Comparison of ENCODE assay signal across 1 cellular context in genomic region chr1:21761052-21761451, GRCh38.
TF ChIP-seq lines count a peak whose summit lies in the region.

No MANE protein-coding gene starts in this region.

TF ChIP-seq in K562, 482 proteins besides CTCF, POLR2A, EP300 and RAD21 (continued from another document):
- 0 out of 2 replicates have a peak, but pooled peaks have one; percentile 26 for TF ChIP-seq ATF4 (CRISPR knock-in tag; IDR thresholded peaks at IDR 0.05)
- TF ChIP-seq NR2C1 (IDR thresholded peaks at IDR 0.05): peak; percentile 46; the same call in 1 of the 2 replicates
- peak; percentile 45 for TF ChIP-seq NR2C1 (tag; IDR thresholded peaks at IDR 0.05)
- peak; percentile 79 to 84 for TF ChIP-seq FOXK2 (conservative IDR thresholded peaks at IDR 0.05 in 1 of 2, IDR thresholded peaks at IDR 0.05 in 1 of 2; ENCODE audit: low read depth in 2 of 2)
- 0 out of 4 replicates have a peak, but pooled peaks of 1 of the 2 experiments have one; percentile 32 for TF ChIP-seq ZNF639 (CRISPR knock-in tag; conservative IDR thresholded peaks at IDR 0.05 in 1 of 2, IDR thresholded peaks at IDR 0.05 in 1 of 2)
- TF ChIP-seq ZEB2 (IDR thresholded peaks at IDR 0.05): peak; percentile 59; the same call in 1 of the 2 replicates
- peak; percentile 32 for TF ChIP-seq RBM25 (IDR thresholded peaks at IDR 0.05; ENCODE audit: low read depth, low read length, severe bottlenecking)
- TF ChIP-seq LEF1 (IDR thresholded peaks at IDR 0.05): no peak
- no peak for TF ChIP-seq PCBP2 (IDR thresholded peaks at IDR 0.05; ENCODE audit: low read depth, low read length, poor library complexity, severe bottlenecking)
- TF ChIP-seq SMAD3 (CRISPR knock-in tag; conservative IDR thresholded peaks at IDR 0.05): peak; percentile 55; the same call in 1 of the 2 replicates
- TF ChIP-seq EGR1 (conservative IDR thresholded peaks at IDR 0.05): no peak
- peak; percentile 70; the same call in 1 of the 2 replicates for TF ChIP-seq SOX6 (IDR thresholded peaks at IDR 0.05)
- no peak for TF ChIP-seq PREB (CRISPR knock-in tag; IDR thresholded peaks at IDR 0.05)
- 0 out of 2 replicates have a peak, but pooled peaks have one; percentile 23 for TF ChIP-seq ZNF436 (CRISPR knock-in tag; IDR thresholded peaks at IDR 0.05)
- no peak for TF ChIP-seq PBX2 (CRISPR knock-in tag; IDR thresholded peaks at IDR 0.05; ENCODE audit: low read depth)
- TF ChIP-seq PBX2 (tag; conservative IDR thresholded peaks at IDR 0.05; ENCODE audit: low read depth): peak; percentile 41
- TF ChIP-seq HMGXB4 (CRISPR knock-in tag; IDR thresholded peaks at IDR 0.05): no peak
- no peak for TF ChIP-seq GABPB1 (CRISPR knock-in tag; IDR thresholded peaks at IDR 0.05)
- TF ChIP-seq RCOR1 (IDR thresholded peaks at IDR 0.05; ENCODE audit: borderline replicate concordance in 1 of 2, low read depth in 2 of 2, low read length in 2 of 2): peak in 1 of 2 experiments; percentile 62; a peak in 1 of 4 replicates
- TF ChIP-seq PCBP1 (IDR thresholded peaks at IDR 0.05; ENCODE audit: low read depth, low read length, poor library complexity, severe bottlenecking): no peak
- peak; percentile 12; the same call in 1 of the 2 replicates for TF ChIP-seq CXXC5 (CRISPR knock-in tag; IDR thresholded peaks at IDR 0.05)
- no peak for TF ChIP-seq NR2C2 (CRISPR knock-in tag; IDR thresholded peaks at IDR 0.05)
- peak; percentile 79 for TF ChIP-seq NR2C2 (tag; IDR thresholded peaks at IDR 0.05)
- TF ChIP-seq BACH1 (tag; IDR thresholded peaks at IDR 0.05): no peak
